Comparison of ENCODE assay signal across 23 cellular contexts in the genomic region with DNA sequence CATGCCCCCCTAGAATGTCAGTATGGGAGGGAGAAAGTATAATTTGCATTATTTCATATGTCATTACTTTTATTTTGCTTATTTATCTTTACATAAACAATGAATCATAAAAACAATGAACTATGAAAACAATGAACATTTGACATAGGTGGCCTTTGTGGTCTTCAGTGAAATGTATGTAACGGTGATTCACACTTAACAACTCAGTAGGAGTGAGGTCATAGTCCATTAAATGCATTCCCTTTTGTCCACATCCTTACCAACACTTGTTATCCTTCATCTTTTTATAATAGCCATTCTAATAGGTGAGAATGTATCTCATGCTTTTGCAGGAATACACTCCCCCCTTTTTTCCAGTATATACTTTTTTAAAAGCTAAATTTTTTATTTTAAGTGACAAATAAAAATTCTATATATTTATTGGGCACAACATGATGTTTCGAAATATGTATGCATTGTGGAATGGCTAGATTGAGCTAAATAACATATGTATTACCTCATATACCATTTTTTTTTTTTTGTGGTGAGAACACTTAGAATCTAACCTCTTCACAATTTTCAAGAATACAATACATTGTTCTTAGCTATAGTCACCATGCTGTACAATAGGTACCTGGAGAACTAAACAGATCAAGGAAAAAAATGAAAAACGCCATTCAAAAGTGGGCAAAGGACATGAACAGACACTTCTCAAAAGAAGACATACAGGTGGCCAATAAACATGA.
DNase-seq lines count a peak whose midpoint lies in the region; FAIRE-seq and TF ChIP-seq lines count a peak whose summit lies in the region.
"Had no signal": no experiment of that assay in that cellular context is flagged by ENCODE, and none has a peak within 500 bp of the region (broad histone marks: within the 10 kb centered on the region; RNA-seq: fewer than 3 reads in every experiment).

No MANE protein-coding gene starts in this region.

- no peak overlapping the region for H3K27ac ChIP-seq in transverse colon
- no peak overlapping the region for H3K27ac ChIP-seq in suprapubic skin
- H3K27ac ChIP-seq: C4-2B had no signal

- no peak for TF ChIP-seq POLR2A in transverse colon (IDR thresholded peaks at IDR 0.05)
- TF ChIP-seq POLR2A in suprapubic skin (IDR thresholded peaks at IDR 0.05), result no peak

- 69 to 70% methylated on average over 3 of the region's 3 CpGs for WGBS in transverse colon (ENCODE audit: low coverage in 1 of 2), 2 donors
- 81% methylated on average over 3 of the region's 3 CpGs for WGBS in suprapubic skin

- no peaks in the 10 kb centered on the region for H3K4me1 ChIP-seq in transverse colon
- no peaks in the 10 kb centered on the region for H3K4me1 ChIP-seq in suprapubic skin

- DNase-seq in HT1080 (ENCODE audit: low read depth) (peak; percentile 84), SW480 (ENCODE audit: low spot score) (peak; percentile 19), epithelial cell of esophagus (ENCODE audit: low read depth) (peak; percentile 77), HTR-8/SVneo (ENCODE audit: insufficient read length, low spot score) (no peak), transverse colon (no peak), suprapubic skin (ENCODE audit: low spot score in 2 of 2) (no peak)
- no peak for DNase-seq in stimulated activated CD4-positive, alpha-beta T cell treated with anti-CD3 and anti-CD28 coated beads, Interleukin-4, amount 100 ng/mL, for 1 hour
- DNase-seq: Calu3; CD8-positive, alpha-beta memory T cell; DMS79 treated with DMSO at 0.1 percent for 48 hours; Kasumi-1; NCI-H1092 treated with DMSO at 0.1 percent for 48 hours; NCI-H1436; NCI-H187; NCI-H2081 treated with DMSO at 0.1 percent for 48 hours; NCI-H2171; NCI-H524; NCI-H748 treated with DMSO at 0.1 percent for 48 hours; RPMI8226; SHP77 had no signal

- intact Hi-C loops in transverse colon (cut with DNase I; ENCODE audit: low total_unique reads), result no loop called here

- H3K9me3 ChIP-seq in transverse colon, result no peaks in the 10 kb centered on the region
- H3K9me3 ChIP-seq in suprapubic skin, result no peaks in the 10 kb centered on the region

- TF ChIP-seq EP300 in transverse colon (IDR thresholded peaks at IDR 0.05; ENCODE audit: low read depth), result no peak
- TF ChIP-seq EP300 in suprapubic skin (IDR thresholded peaks at IDR 0.05), result no peak

- H3K4me3 ChIP-seq in epithelial cell of esophagus (ENCODE audit: low read length) (no peak overlapping the region), transverse colon (no peak overlapping the region), suprapubic skin (no peak overlapping the region)

- in situ Hi-C loops in transverse colon (cut with MboI; ENCODE audit: low pct_ligation_motif_present in 1 of 4, low pct_unique_long_range_greater_than_20kb in 1 of 4, low sequenced_read_pairs in 3 of 4), result no loop called here

- peaks cover 0 to 1% (median 0%) of the 10 kb centered on the region in 4 donors for H3K36me3 ChIP-seq in transverse colon
- no peaks in the 10 kb centered on the region for H3K36me3 ChIP-seq in suprapubic skin

- H3K27me3 ChIP-seq in transverse colon, result no peaks in the 10 kb centered on the region
- no peaks in the 10 kb centered on the region for H3K27me3 ChIP-seq in suprapubic skin

- no peak for FAIRE-seq in HTR-8/SVneo (lab: Jason Lieb, UNC)
- FAIRE-seq: GM12892, HepG2 had no signal

- TF ChIP-seq CTCF in epithelial cell of esophagus (IDR thresholded peaks at IDR 0.05; ENCODE audit: insufficient read depth, low read depth, low read length, missing control alignments), result no peak
- no peak for TF ChIP-seq CTCF in transverse colon (IDR thresholded peaks at IDR 0.05)
- no peak for TF ChIP-seq CTCF in suprapubic skin (IDR thresholded peaks at IDR 0.05)

Comparison
In these comparisons a context has a peak if more than half of its experiments do, and no peak if none do; other contexts are left out.
1. DNase-seq: peak in HT1080 (single experiment), SW480 (single experiment) and epithelial cell of esophagus (single experiment); none in HTR-8/SVneo (single experiment), stimulated activated CD4-positive, alpha-beta T cell treated with anti-CD3 and anti-CD28 coated beads, Interleukin-4, amount 100 ng/mL, for 1 hour (single experiment), transverse colon (single experiment) and suprapubic skin (0 of 2).